In genomic region chr11:69540118-69541000, GRCh38 we compare ENCODE assay signal across 12 cellular contexts. TPM values are rescaled to one million over a fixed set of nuclear protein-coding genes. Genes with fewer than 3 reads are reported as not detected.
DNase-seq lines count a peak whose midpoint lies in the region; ATAC-seq and TF ChIP-seq lines count a peak whose summit lies in the region.
"Had no signal": no experiment of that assay in that cellular context is flagged by ENCODE, and none has a peak within 500 bp of the region (broad histone marks: within the 10 kb centered on the region; RNA-seq: fewer than 3 reads in every experiment).

No MANE protein-coding gene starts in this region.

- DNase-seq in GM03348 (ENCODE audit: low spot score), result peak; percentile 2
- DNase-seq in hepatic stellate cell (ENCODE audit: low spot score), result peak; percentile 87
- no peak for DNase-seq in mesothelial cell of epicardium (ENCODE audit: low spot score in 2 of 2, unreplicated experiment in 2 of 2)
- DNase-seq in NCI-H1436 (lab: John Stamatoyannopoulos, UW), result no peak
- DNase-seq in stimulated activated CD4-positive, alpha-beta T cell treated with anti-CD3 and anti-CD28 coated beads, Interleukin-12 subunit alpha, Interleukin-12 subunit beta, amount 100 ng/mL, for 4 hours, result no peak
- DNase-seq: activated B cell treated with CpG ODN at 0.5 μM for 24 hours, DMS153 had no signal

- peak overlapping the region; percentile 12 for H3K27ac ChIP-seq in skeletal muscle tissue (ENCODE audit: low read depth, low read length)

- no peak overlapping the region for H3K4me3 Mint-ChIP-seq in brain
- no peak overlapping the region for H3K4me3 Mint-ChIP-seq in mesothelial cell of epicardium
- H3K4me3 Mint-ChIP-seq: activated naive CD8-positive, alpha-beta T cell had no signal

- H3K4me1 Mint-ChIP-seq in brain (peaks cover 27% of the 10 kb centered on the region), mesothelial cell of epicardium (peaks cover 12% of the 10 kb centered on the region)

- peaks cover 0 to 7% (median 0%) of the 10 kb centered on the region in 5 experiments for H3K9me3 Mint-ChIP-seq in brain
- no peaks in the 10 kb centered on the region for H3K9me3 Mint-ChIP-seq in mesothelial cell of epicardium
- H3K9me3 Mint-ChIP-seq: activated B cell treated with CpG ODN at 0.5 μM for 24 hours had no signal

- H3K9me3 ChIP-seq in skeletal muscle tissue (ENCODE audit: control insufficient read depth in 3 of 3, low read length in 3 of 3), result no peaks in the 10 kb centered on the region

- no peaks in the 10 kb centered on the region for H3K36me3 ChIP-seq in skeletal muscle tissue (ENCODE audit: control insufficient read depth in 3 of 3, insufficient read depth in 3 of 3, low read length in 3 of 3)

- H3K27me3 Mint-ChIP-seq in brain (no peaks in the 10 kb centered on the region), mesothelial cell of epicardium (ENCODE audit: low read depth) (peaks cover 4% of the 10 kb centered on the region)

- no peak for TF ChIP-seq CTCF in brain (conservative IDR thresholded peaks at IDR 0.05)
- no peak for TF ChIP-seq CTCF in mesothelial cell of epicardium (IDR thresholded peaks at IDR 0.05; ENCODE audit: unreplicated experiment)

- H3K27me3 ChIP-seq in skeletal muscle tissue (ENCODE audit: control insufficient read depth in 3 of 3, insufficient read depth in 3 of 3, low read length in 3 of 3), result peaks cover 8 to 26% (median 18%) of the 10 kb centered on the region in 3 donors

- no peak for ATAC-seq in HG03095 (IDR thresholded peaks at IDR 0.05; ENCODE audit: unreplicated experiment)

- H3K36me3 Mint-ChIP-seq in brain (no peaks in the 10 kb centered on the region), mesothelial cell of epicardium (no peaks in the 10 kb centered on the region)
- H3K36me3 Mint-ChIP-seq: activated naive CD8-positive, alpha-beta T cell had no signal

- H3K4me3 ChIP-seq in skeletal muscle tissue (ENCODE audit: low read length in 3 of 3), result peak overlapping the region; percentile 11 to 41 (median 24)

- H3K27ac Mint-ChIP-seq in brain (peak overlapping the region in 3 of 5 experiments; percentile 19 to 54 (median 42)), mesothelial cell of epicardium (no peak overlapping the region)
- H3K27ac Mint-ChIP-seq: activated B cell treated with CpG ODN at 0.5 μM for 24 hours; activated naive CD8-positive, alpha-beta T cell had no signal

- H3K9ac ChIP-seq in skeletal muscle tissue (ENCODE audit: low read depth in 1 of 3, low read length in 3 of 3), result peak overlapping the region; percentile 30 to 77 (median 34)

- peaks cover 25 to 32% (median 28%) of the 10 kb centered on the region in 3 donors for H3K4me1 ChIP-seq in skeletal muscle tissue (ENCODE audit: control insufficient read depth in 3 of 3, insufficient read depth in 3 of 3, low read length in 3 of 3)

RNA-seq across cellular contexts. Expression of gene LINC01488, which starts 58.9 kb away (rescaled TPM):
- not detected for polyA plus RNA-seq in brain (ENCODE audit: insufficient read depth, low read depth, low replicate concordance)
- not detected for total RNA-seq in skeletal muscle tissue
- not detected in 3 replicates for total RNA-seq in mesothelial cell of epicardium
- total RNA-seq: activated B cell treated with CpG ODN at 0.5 μM for 24 hours, mucosa of gallbladder had no signal

Comparison
In these comparisons a context has a peak if more than half of its experiments do, and no peak if none do; other contexts are left out.
1. DNase-seq: peak in GM03348 (single experiment) and hepatic stellate cell (single experiment); none in mesothelial cell of epicardium (0 of 2), NCI-H1436 (single experiment) and stimulated activated CD4-positive, alpha-beta T cell treated with anti-CD3 and anti-CD28 coated beads, Interleukin-12 subunit alpha, Interleukin-12 subunit beta, amount 100 ng/mL, for 4 hours (single experiment).